In the genomic region with DNA sequence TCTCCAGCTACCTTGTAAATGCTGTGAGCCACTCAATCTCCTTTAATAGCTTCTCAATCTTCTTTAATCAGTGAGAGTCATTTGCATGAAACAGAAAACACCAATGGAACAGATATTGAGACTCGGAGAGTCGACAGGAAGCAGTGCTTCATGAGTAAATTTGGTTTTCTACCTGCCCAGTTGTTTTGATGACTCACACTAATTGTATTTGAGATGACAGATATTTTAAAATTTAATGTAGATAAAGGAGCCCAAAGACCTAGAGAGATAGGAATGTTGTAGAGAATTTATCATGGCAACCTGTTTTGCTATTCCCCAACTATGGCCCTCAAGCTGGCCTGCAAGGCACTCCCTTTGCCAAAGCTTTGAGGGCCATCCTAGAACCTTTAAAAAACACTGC, we compare ENCODE assay signal across 30 cellular contexts.
DNase-seq lines count a peak whose midpoint lies in the region; ATAC-seq, FAIRE-seq and TF ChIP-seq lines count a peak whose summit lies in the region.
"Had no signal": no experiment of that assay in that cellular context is flagged by ENCODE, and none has a peak within 500 bp of the region (broad histone marks: within the 10 kb centered on the region; RNA-seq: fewer than 3 reads in every experiment).

No MANE protein-coding gene starts in this region.

- H3K27ac ChIP-seq in K562 (ENCODE audit: extremely low read depth, low read depth, low read length): no peak overlapping the region
- H3K27ac ChIP-seq: breast epithelium, epithelial cell of prostate, testis, uterus had no signal

- POLR2A ChIA-PET in activated CD4-positive, alpha-beta T cell treated with anti-CD3 and anti-CD28 coated beads for 36 hours (lab: Charles Lee): interaction anchor here (0.6 kb wide), 1 partner anchor 1817 kb away, joined by 3 read pairs; no protein-coding TSS in a partner anchor
- POLR2A ChIA-PET in K562 (lab: Yijun Ruan, JAX): interaction anchor here (1.1 to 1.5 kb wide), 2 partner anchors 9 to 29 kb away, joined by 3 to 4 read pairs; no protein-coding TSS in a partner anchor

- no peaks in the 10 kb centered on the region for H3K9me3 Mint-ChIP-seq in activated CD4-positive, alpha-beta T cell treated with anti-CD3 and anti-CD28 coated beads for 36 hours (ENCODE audit: low read depth)
- H3K9me3 Mint-ChIP-seq: memory B cell had no signal

- no peak for TF ChIP-seq CTCF in K562 (IDR thresholded peaks at IDR 0.05 in 2 of 3, conservative IDR thresholded peaks at IDR 0.05 in 1 of 3; ENCODE audit: insufficient read depth in 2 of 3, low read depth in 1 of 3, low read length in 3 of 3)

- H3K27ac Mint-ChIP-seq in activated CD4-positive, alpha-beta T cell treated with anti-CD3 and anti-CD28 coated beads for 36 hours: no peak overlapping the region
- H3K27ac Mint-ChIP-seq: activated CD8-positive, alpha-beta T cell treated with anti-CD3 and anti-CD28 coated beads, Interleukin-2, amount 10 ng/mL, durations not matched to agents 7 days and 5 days; activated naive CD8-positive, alpha-beta T cell; memory B cell; nephron progenitor cell had no signal

- 48% methylated on average over 2 of the region's 2 CpGs for WGBS in K562 (ENCODE audit: insufficient coverage, low coverage, missing lambda C conversion rate)

- in situ Hi-C loops in K562 (cut with MboI): no loop called here

- H3K9me1 ChIP-seq in K562 (ENCODE audit: control insufficient read depth, insufficient read depth, low read length): no peaks in the 10 kb centered on the region

- no peaks in the 10 kb centered on the region for H4K20me1 ChIP-seq in K562 (replicated peaks; ENCODE audit: control insufficient read depth, insufficient read depth, low read length)

- no peak overlapping the region for H3K4me2 ChIP-seq in K562 (ENCODE audit: insufficient read depth, low read length)

- intact Hi-C loops in activated CD4-positive, alpha-beta T cell treated with anti-CD3 and anti-CD28 coated beads for 36 hours (cut with DNase I, micrococcal nuclease): no loop called here
- intact Hi-C loops in K562 (cut with micrococcal nuclease): no loop called here

- no peak overlapping the region for H3K9ac ChIP-seq in K562 (ENCODE audit: insufficient read depth in 1 of 2, low read depth in 2 of 2, low read length in 2 of 2)

- no peak for DNase-seq in activated CD4-positive, alpha-beta T cell treated with anti-CD3 and anti-CD28 coated beads for 36 hours
- DNase-seq in activated CD4-positive, alpha-beta T cell treated with anti-CD3 and anti-CD28 coated beads, Interleukin-2, amount 50 U/mL, for 48 hours: no peak
- DNase-seq in RCC 7860 (ENCODE audit: low spot score): peak; percentile 13
- DNase-seq in K562 (ENCODE audit: extremely low read depth in 1 of 4, low spot score in 3 of 4): no peak
- DNase-seq in stimulated activated naive CD8-positive, alpha-beta T cell treated with anti-CD3 and anti-CD28 coated beads, Interleukin-15, Interleukin-2, amounts not matched to agents 100 U/mL and 50 U/mL, for 24 hours: no peak
- no peak for DNase-seq in SKM-1 (lab: John Stamatoyannopoulos, UW; ENCODE audit: unreplicated experiment)
- no peak for DNase-seq in dedifferentiated amniotic fluid mesenchymal stem cell (ENCODE audit: extremely low spot score)
- DNase-seq: activated CD8-positive, alpha-beta T cell treated with anti-CD3 and anti-CD28 coated beads, Interleukin-2, amount 10 ng/mL, durations not matched to agents 7 days and 5 days; activated effector memory CD4-positive, alpha-beta T cell treated with anti-CD3 and anti-CD28 coated beads, Interleukin-2, amount 50 U/mL, for 16 hours; activated T-cell treated with anti-CD3 and anti-CD28 coated beads for 4 hours; DND-41; effector CD4-positive, alpha-beta T cell; NCI-H1930; NCI-H2171 treated with DMSO at 0.1 percent for 48 hours; nephron progenitor cell; NK-92 treated with Interleukin-12 subunit alpha and Interleukin-12 subunit beta, amount 100 ng/mL, for 24 hours; SHP77; stimulated activated naive CD4-positive, alpha-beta T cell treated with Interleukin-2 at 50 U/mL for 16 hours; testis; uterus had no signal

- H3K4me3 ChIP-seq in K562: no peak overlapping the region
- H3K4me3 ChIP-seq: breast epithelium, testis, uterus had no signal

- no peaks in the 10 kb centered on the region for H3K27me3 Mint-ChIP-seq in activated CD4-positive, alpha-beta T cell treated with anti-CD3 and anti-CD28 coated beads for 36 hours
- H3K27me3 Mint-ChIP-seq: activated naive CD8-positive, alpha-beta T cell; memory B cell had no signal

- TF ChIP-seq POLR2A in K562 (conservative IDR thresholded peaks at IDR 0.05): no peak

- no peak for TF ChIP-seq EP300 in K562 (IDR thresholded peaks at IDR 0.05; ENCODE audit: low read length)

- no peaks in the 10 kb centered on the region for H3K27me3 ChIP-seq in K562 (ENCODE audit: control insufficient read depth in 2 of 2, insufficient read depth in 2 of 2, low read length in 2 of 2)
- H3K27me3 ChIP-seq: breast epithelium, testis, uterus had no signal

- H3K79me2 ChIP-seq in K562 (ENCODE audit: control insufficient read depth, insufficient read depth, low read length): no peaks in the 10 kb centered on the region

- ATAC-seq in activated CD4-positive, alpha-beta T cell treated with anti-CD3 and anti-CD28 coated beads for 36 hours: peak; percentile 39
- ATAC-seq in K562 (no peak), HG03354 (IDR thresholded peaks at IDR 0.05; ENCODE audit: poor library complexity, severe bottlenecking, unreplicated experiment) (no peak)
- ATAC-seq in stimulated activated naive CD8-positive, alpha-beta T cell treated with anti-CD3 and anti-CD28 coated beads, Interleukin-15, Interleukin-2, amounts not matched to agents 100 U/mL and 50 U/mL, for 24 hours: peak; percentile 25
- ATAC-seq: activated CD8-positive, alpha-beta T cell treated with anti-CD3 and anti-CD28 coated beads, Interleukin-2, amount 10 ng/mL, durations not matched to agents 7 days and 5 days; left lobe of liver had no signal

- no peaks in the 10 kb centered on the region for H3K36me3 ChIP-seq in K562 (ENCODE audit: control insufficient read depth, insufficient read depth, low read length)
- H3K36me3 ChIP-seq: breast epithelium, uterus had no signal

- H3K4me1 Mint-ChIP-seq in activated CD4-positive, alpha-beta T cell treated with anti-CD3 and anti-CD28 coated beads for 36 hours: peaks cover 15% of the 10 kb centered on the region
- H3K4me1 Mint-ChIP-seq: nephron progenitor cell had no signal

- TF ChIP-seq RAD21 in K562 (CRISPR knock-in tag; conservative IDR thresholded peaks at IDR 0.05 in 1 of 2, IDR thresholded peaks at IDR 0.05 in 1 of 2): no peak

- H3K9me3 ChIP-seq in K562 (replicated peaks; ENCODE audit: control insufficient read depth, insufficient read depth, low read depth, low read length): no peaks in the 10 kb centered on the region
- H3K9me3 ChIP-seq: breast epithelium, testis, uterus had no signal

- H3K36me3 Mint-ChIP-seq in activated CD4-positive, alpha-beta T cell treated with anti-CD3 and anti-CD28 coated beads for 36 hours (ENCODE audit: low read depth): no peaks in the 10 kb centered on the region
- H3K36me3 Mint-ChIP-seq: activated naive CD8-positive, alpha-beta T cell; memory B cell had no signal

- BruUV-seq in K562 (replicated peaks; lab: Mats Ljungman, UMichigan): no TSS peak

- CTCF ChIA-PET in activated CD4-positive, alpha-beta T cell treated with anti-CD3 and anti-CD28 coated beads for 36 hours (lab: Charles Lee): interaction anchor here (3.5 kb wide), 1 partner anchor 13 kb away, joined by 18 read pairs; no protein-coding TSS in a partner anchor
- CTCF ChIA-PET in K562 (lab: Yijun Ruan, JAX; ENCODE audit: low intra/inter-chr PET ratio): no interaction called here

- H3K4me1 ChIP-seq in K562 (replicated peaks in 1 of 2; ENCODE audit: control insufficient read depth in 2 of 2, insufficient read depth in 2 of 2, low read length in 2 of 2): no peaks in the 10 kb centered on the region; a peak in 2 of 5 replicates
- H3K4me1 ChIP-seq: testis, uterus had no signal

- no peak overlapping the region for H2AFZ ChIP-seq in K562 (ENCODE audit: low read depth, low read length)

- H3K4me3 Mint-ChIP-seq in activated CD4-positive, alpha-beta T cell treated with anti-CD3 and anti-CD28 coated beads for 36 hours: no peak overlapping the region
- H3K4me3 Mint-ChIP-seq: activated CD8-positive, alpha-beta T cell treated with anti-CD3 and anti-CD28 coated beads, Interleukin-2, amount 10 ng/mL, durations not matched to agents 7 days and 5 days; activated naive CD8-positive, alpha-beta T cell; memory B cell; nephron progenitor cell had no signal

- FAIRE-seq in RCC 7860 (lab: Jason Lieb, UNC) (no peak), K562 (lab: Jason Lieb, UNC) (no peak)
- FAIRE-seq: D721Med, GM18507, H1, HTR-8/SVneo had no signal

TF ChIP-seq in K562, 482 proteins besides CTCF, POLR2A, EP300 and RAD21:
- no peak for TF ChIP-seq PRMT5 (CRISPR knock-in tag; IDR thresholded peaks at IDR 0.05)
- TF ChIP-seq, protein P1, sequence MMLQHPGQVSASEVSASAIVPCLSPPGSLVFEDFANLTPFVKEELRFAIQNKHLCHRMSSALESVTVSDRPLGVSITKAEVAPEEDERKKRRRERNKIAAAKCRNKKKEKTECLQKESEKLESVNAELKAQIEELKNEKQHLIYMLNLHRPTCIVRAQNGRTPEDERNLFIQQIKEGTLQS (IDR thresholded peaks at IDR 0.05): peak; percentile 17; the same call in 1 of the 2 replicates
- TF ChIP-seq, protein P1 (CRISPR knock-in tag; conservative IDR thresholded peaks at IDR 0.05): no peak
- TF ChIP-seq IFI16 (CRISPR knock-in tag; IDR thresholded peaks at IDR 0.05): no peak

Comparison
In these comparisons a context has a peak if more than half of its experiments do, and no peak if none do; other contexts are left out.
1. ATAC-seq: peak in activated CD4-positive, alpha-beta T cell treated with anti-CD3 and anti-CD28 coated beads for 36 hours (single experiment) and stimulated activated naive CD8-positive, alpha-beta T cell treated with anti-CD3 and anti-CD28 coated beads, Interleukin-15, Interleukin-2, amounts not matched to agents 100 U/mL and 50 U/mL, for 24 hours (single experiment); none in K562 (single experiment) and HG03354 (single experiment).